Comparison of ENCODE assay signal across 21 cellular contexts in genomic region chr5:77155179-77155839, GRCh38. TPM values are rescaled to one million over a fixed set of nuclear protein-coding genes. Genes with fewer than 3 reads are reported as not detected.
DNase-seq lines count a peak whose midpoint lies in the region; ATAC-seq and TF ChIP-seq lines count a peak whose summit lies in the region.
"Had no signal": no experiment of that assay in that cellular context is flagged by ENCODE, and none has a peak within 500 bp of the region (broad histone marks: within the 10 kb centered on the region; RNA-seq: fewer than 3 reads in every experiment).

No MANE protein-coding gene starts in this region.

- H3K4me2 ChIP-seq in mesenchymal stem cell (ENCODE audit: low read length, poor library complexity, severe bottlenecking): no peak overlapping the region

- H3K4me3 Mint-ChIP-seq in activated naive CD8-positive, alpha-beta T cell: peak overlapping the region; percentile 33
- H3K4me3 Mint-ChIP-seq: IgD-negative memory B cell had no signal

- no peak overlapping the region for H2BK12ac ChIP-seq in mesenchymal stem cell (ENCODE audit: low read length in 2 of 2)

- H3K4ac ChIP-seq in mesenchymal stem cell (ENCODE audit: low read depth in 1 of 2, low read length in 2 of 2): no peak overlapping the region

- no peaks in the 10 kb centered on the region for H3K4me1 ChIP-seq in mesenchymal stem cell (ENCODE audit: control insufficient read depth, insufficient read depth, low read depth, low read length)
- H3K4me1 ChIP-seq: BE2C, HAP-1, left ventricle myocardium inferior, right lobe of liver had no signal

- no peak overlapping the region for H2AK5ac ChIP-seq in mesenchymal stem cell (ENCODE audit: low read length, severe bottlenecking)

- H2AFZ ChIP-seq in mesenchymal stem cell (ENCODE audit: low read depth, low read length): no peak overlapping the region

- DNase-seq in activated CD4-positive, CD25-positive, alpha-beta regulatory T cell (lab: John Stamatoyannopoulos, UW): no peak
- DNase-seq in stimulated activated CD8-positive, alpha-beta memory T cell treated with anti-CD3 and anti-CD28 coated beads, Interleukin-12 subunit alpha, Interleukin-12 subunit beta, amount 100 ng/mL, for 1 hour (ENCODE audit: low read depth): peak; percentile 4
- no peak for DNase-seq in stimulated activated CD8-positive, alpha-beta memory T cell treated with anti-CD3 and anti-CD28 coated beads, Interleukin-4, amount 100 ng/mL, for 48 hours
- DNase-seq in GM10248 (ENCODE audit: extremely low spot score): no peak
- no peak for DNase-seq in NCI-H774 (lab: John Stamatoyannopoulos, UW)
- DNase-seq in mesenchymal stem cell: no peak
- DNase-seq: amygdala, BE2C, GDM1, head of caudate nucleus, left ventricle myocardium inferior, MV-4-11, NCI-H1930, right lobe of liver, SW 1271 had no signal

- H3K36me3 Mint-ChIP-seq in activated naive CD8-positive, alpha-beta T cell: no peaks in the 10 kb centered on the region
- H3K36me3 Mint-ChIP-seq: IgD-negative memory B cell had no signal

- POLR2A ChIA-PET in GM10248 (lab: Yijun Ruan, JAX): no interaction called here

- H3K27ac ChIP-seq in mesenchymal stem cell (ENCODE audit: low read length, poor library complexity, severe bottlenecking): no peak overlapping the region
- H3K27ac ChIP-seq: 22Rv1, left ventricle myocardium inferior, right lobe of liver, thoracic aorta had no signal

- H4K91ac ChIP-seq in mesenchymal stem cell (ENCODE audit: low read length): no peak overlapping the region

- no peak overlapping the region for H3K23ac ChIP-seq in mesenchymal stem cell (ENCODE audit: low read length in 2 of 2)

- H3K9me3 ChIP-seq in mesenchymal stem cell (ENCODE audit: control insufficient read depth, low read length): no peaks in the 10 kb centered on the region
- H3K9me3 ChIP-seq: BE2C, HAP-1, left ventricle myocardium inferior, right lobe of liver, thoracic aorta had no signal

- TF ChIP-seq CTCF in GM10248 (IDR thresholded peaks at IDR 0.05; ENCODE audit: control extremely low read depth, extremely low read depth, low read depth, missing control alignments): no peak

- peak; percentile 72 to 73 for ATAC-seq in activated CD4-positive, CD25-positive, alpha-beta regulatory T cell treated with anti-CD3 and anti-CD28 coated beads, Interleukin-2, amount 50 U/mL, for 24 hours
- ATAC-seq: right lobe of liver had no signal

- WGBS in mesenchymal stem cell: 94% methylated on average over 7 of the region's 8 CpGs

- H3K27me3 Mint-ChIP-seq in activated naive CD8-positive, alpha-beta T cell: no peaks in the 10 kb centered on the region

- H3K27ac Mint-ChIP-seq in activated naive CD8-positive, alpha-beta T cell: peak overlapping the region; percentile 6
- H3K27ac Mint-ChIP-seq: IgD-negative memory B cell had no signal

- H3K9ac ChIP-seq in mesenchymal stem cell (ENCODE audit: low read length): no peak overlapping the region

- H2BK120ac ChIP-seq in mesenchymal stem cell (ENCODE audit: low read depth, low read length): no peak overlapping the region

- H3K18ac ChIP-seq in mesenchymal stem cell (ENCODE audit: low read depth in 1 of 2, low read length in 2 of 2): no peak overlapping the region

- peaks cover 0 to 7% of the 10 kb centered on the region in 2 experiments for H3K27me3 ChIP-seq in mesenchymal stem cell (ENCODE audit: control insufficient read depth in 1 of 2, insufficient read depth in 1 of 2, low read length in 2 of 2)
- H3K27me3 ChIP-seq: BE2C, right lobe of liver had no signal

- H3K36me3 ChIP-seq in mesenchymal stem cell (ENCODE audit: control insufficient read depth in 1 of 2, insufficient read depth in 2 of 2, low read depth in 1 of 2, low read length in 2 of 2): no peaks in the 10 kb centered on the region
- H3K36me3 ChIP-seq: BE2C, HAP-1, left ventricle myocardium inferior, right lobe of liver, thoracic aorta had no signal

- no peaks in the 10 kb centered on the region for H3K79me1 ChIP-seq in mesenchymal stem cell (replicated peaks; ENCODE audit: low read length, poor library complexity, severe bottlenecking)

- H3K4me3 ChIP-seq in mesenchymal stem cell (ENCODE audit: insufficient read depth in 1 of 2, low read depth in 1 of 2, low read length in 2 of 2): no peak overlapping the region
- H3K4me3 ChIP-seq: HAP-1, left ventricle myocardium inferior, right lobe of liver, thoracic aorta had no signal

- CTCF ChIA-PET in GM10248 (lab: Yijun Ruan, JAX): interaction anchor here (1.2 to 2.0 kb wide), 4 partner anchors 9 to 78 kb away, joined by 3 to 16 read pairs (median 4); no protein-coding TSS in a partner anchor

- no peak overlapping the region for H4K8ac ChIP-seq in mesenchymal stem cell (ENCODE audit: low read length)

- no peak overlapping the region for H2BK15ac ChIP-seq in mesenchymal stem cell (ENCODE audit: low read depth, poor library complexity, severe bottlenecking)

- H3K9me3 Mint-ChIP-seq in activated naive CD8-positive, alpha-beta T cell (ENCODE audit: low read depth): no peaks in the 10 kb centered on the region
- H3K9me3 Mint-ChIP-seq: IgD-negative memory B cell had no signal

- no peak overlapping the region for H2BK5ac ChIP-seq in mesenchymal stem cell (ENCODE audit: low read depth, low read length, poor library complexity, severe bottlenecking)

- no peak overlapping the region for H3K14ac ChIP-seq in mesenchymal stem cell (ENCODE audit: low read length in 2 of 2)

- H3K4me1 Mint-ChIP-seq in activated naive CD8-positive, alpha-beta T cell (ENCODE audit: low read depth): peaks cover 31% of the 10 kb centered on the region
- H3K4me1 Mint-ChIP-seq: IgD-negative memory B cell had no signal

RNA-seq across cellular contexts. Expression of gene PDE8B, which starts 55.2 kb away (rescaled TPM):
- 0.18 TPM for polyA plus RNA-seq in mesenchymal stem cell (2013, experiment 1 of 2)
- 0.29 TPM for polyA plus RNA-seq in mesenchymal stem cell (2013, experiment 2 of 2)
- polyA plus RNA-seq: IgD-negative memory B cell had no signal
